ENCODE assay signal across 8 cellular contexts in genomic region chr2:126886201-126886905, GRCh38. TPM values are rescaled to one million over a fixed set of nuclear protein-coding genes. Genes with fewer than 3 reads are reported as not detected.
A peak's percentile ranks its signal among the peaks of the same experiment; 100 is the strongest.
DNase-seq lines count a peak whose midpoint lies in the region; ATAC-seq and TF ChIP-seq lines count a peak whose summit lies in the region.

No MANE protein-coding gene starts in this region.

- H3K27ac Mint-ChIP-seq in activated CD8-positive, alpha-beta T cell treated with anti-CD3 and anti-CD28 coated beads, Interleukin-2, amount 10 ng/mL, durations not matched to agents 7 days and 5 days, result no peak overlapping the region
- H3K27ac Mint-ChIP-seq in naive thymus-derived CD4-positive, alpha-beta T cell, result peak overlapping the region in 1 of 9 donors; percentile 25

- H3K27me3 Mint-ChIP-seq in activated CD8-positive, alpha-beta T cell treated with anti-CD3 and anti-CD28 coated beads, Interleukin-2, amount 10 ng/mL, durations not matched to agents 7 days and 5 days (ENCODE audit: low read depth), result peaks cover 3% of the 10 kb centered on the region
- H3K27me3 Mint-ChIP-seq in naive thymus-derived CD4-positive, alpha-beta T cell, result peaks cover 6 to 36% (median 22%) of the 10 kb centered on the region in 5 donors

- H3K9me3 Mint-ChIP-seq in activated CD8-positive, alpha-beta T cell treated with anti-CD3 and anti-CD28 coated beads, Interleukin-2, amount 10 ng/mL, durations not matched to agents 7 days and 5 days (ENCODE audit: insufficient read depth), result no peaks in the 10 kb centered on the region
- H3K9me3 Mint-ChIP-seq in naive thymus-derived CD4-positive, alpha-beta T cell, result peaks cover 0 to 1% (median 0%) of the 10 kb centered on the region in 11 donors

- peaks cover 2% of the 10 kb centered on the region for H3K4me1 Mint-ChIP-seq in activated CD8-positive, alpha-beta T cell treated with anti-CD3 and anti-CD28 coated beads, Interleukin-2, amount 10 ng/mL, durations not matched to agents 7 days and 5 days (ENCODE audit: low read depth)
- peaks cover 0 to 11% (median 5%) of the 10 kb centered on the region in 7 donors for H3K4me1 Mint-ChIP-seq in naive thymus-derived CD4-positive, alpha-beta T cell

- no peak overlapping the region for H3K27ac ChIP-seq in naive thymus-derived CD4-positive, alpha-beta T cell (ENCODE audit: low read depth, low read length)
- no peak overlapping the region for H3K27ac ChIP-seq in testis

- CTCF ChIA-PET in BJ (lab: Yijun Ruan, JAX), result interaction anchor here (0.6 to 1.5 kb wide), 5 partner anchors 8 to 85 kb away, joined by 3 to 4 read pairs (median 3); no protein-coding TSS in a partner anchor
- CTCF ChIA-PET in activated CD8-positive, alpha-beta T cell treated with anti-CD3 and anti-CD28 coated beads, Interleukin-2, amount 10 ng/mL, durations not matched to agents 7 days and 5 days (lab: Charles Lee), result interaction anchor here (1.0 to 1.4 kb wide), 2 partner anchors 85 to 358 kb away, joined by 3 to 9 read pairs; no protein-coding TSS in a partner anchor
- CTCF ChIA-PET in naive thymus-derived CD4-positive, alpha-beta T cell (lab: Charles Lee), result no interaction called here

- WGBS in testis, 2 donors, result 5 to 7% methylated on average over 15 to 39 of the region's 40 CpGs

- no peaks in the 10 kb centered on the region for H3K9me3 ChIP-seq in naive thymus-derived CD4-positive, alpha-beta T cell (ENCODE audit: control insufficient read depth in 2 of 3, low read length in 3 of 3)
- H3K9me3 ChIP-seq in testis, result no peaks in the 10 kb centered on the region

- ATAC-seq in GM19351 (IDR thresholded peaks at IDR 0.05; ENCODE audit: unreplicated experiment) (peak; percentile 89), HG03520 (IDR thresholded peaks at IDR 0.05; ENCODE audit: unreplicated experiment) (peak; percentile 79)
- peak; percentile 88 for ATAC-seq in activated CD8-positive, alpha-beta T cell treated with anti-CD3 and anti-CD28 coated beads, Interleukin-2, amount 10 ng/mL, durations not matched to agents 7 days and 5 days
- ATAC-seq in naive thymus-derived CD4-positive, alpha-beta T cell, result peak; percentile 76

- TF ChIP-seq CTCF in BJ (IDR thresholded peaks at IDR 0.05; ENCODE audit: insufficient read depth, low read depth, low read length) (peak; percentile 55), fibroblast of mammary gland (conservative IDR thresholded peaks at IDR 0.05; ENCODE audit: control insufficient read depth, insufficient read depth, low read depth, low read length) (peak; percentile 44), testis (IDR thresholded peaks at IDR 0.05) (peak; percentile 31 to 81 (median 76))

- H3K36me3 ChIP-seq in BJ (ENCODE audit: control insufficient read depth, insufficient read depth, low read length) (no peaks in the 10 kb centered on the region), testis (ENCODE audit: low read depth, missing control alignments) (no peaks in the 10 kb centered on the region)
- no peaks in the 10 kb centered on the region for H3K36me3 ChIP-seq in naive thymus-derived CD4-positive, alpha-beta T cell (ENCODE audit: control insufficient read depth in 2 of 3, insufficient read depth in 3 of 3, low read length in 3 of 3)

- H3K27me3 ChIP-seq in BJ (ENCODE audit: control insufficient read depth, insufficient read depth, low read length) (peaks cover 1% of the 10 kb centered on the region), testis (no peaks in the 10 kb centered on the region)
- H3K27me3 ChIP-seq in naive thymus-derived CD4-positive, alpha-beta T cell (ENCODE audit: control insufficient read depth in 2 of 2, insufficient read depth in 2 of 2, low read length in 2 of 2), result no peaks in the 10 kb centered on the region

- H3K4me1 ChIP-seq in naive thymus-derived CD4-positive, alpha-beta T cell (ENCODE audit: control insufficient read depth in 2 of 2, insufficient read depth in 2 of 2, low read length in 2 of 2), result no peaks in the 10 kb centered on the region
- H3K4me1 ChIP-seq in testis, result peaks cover 4% of the 10 kb centered on the region

- intact Hi-C loops in naive thymus-derived CD4-positive, alpha-beta T cell (cut with micrococcal nuclease), result no loop called here
- intact Hi-C loops in testis (cut with DNase I; ENCODE audit: low total_unique reads), result no loop called here

- DNase-seq in BJ (ENCODE audit: low read depth) (no peak), fibroblast of mammary gland (ENCODE audit: low read depth) (peak; percentile 54), testis (peak; percentile 89), NK-92 (lab: John Stamatoyannopoulos, UW; ENCODE audit: unreplicated experiment) (no peak)
- peak; percentile 65 for DNase-seq in activated CD8-positive, alpha-beta T cell treated with anti-CD3 and anti-CD28 coated beads, Interleukin-2, amount 10 ng/mL, durations not matched to agents 7 days and 5 days
- peak in 6 of 9 donors; percentile 8 to 71 (median 22) for DNase-seq in naive thymus-derived CD4-positive, alpha-beta T cell

- H3K4me3 ChIP-seq in BJ (ENCODE audit: low read depth, low read length) (peak overlapping the region; percentile 26), fibroblast of mammary gland (ENCODE audit: control insufficient read depth, low read depth, low read length) (peak overlapping the region; percentile 24), testis (peak overlapping the region; percentile 40 to 46)
- no peak overlapping the region for H3K4me3 ChIP-seq in naive thymus-derived CD4-positive, alpha-beta T cell (ENCODE audit: low read length)

- no peak for TF ChIP-seq POLR2A in testis (IDR thresholded peaks at IDR 0.05)

- no peak overlapping the region for H3K4me3 Mint-ChIP-seq in activated CD8-positive, alpha-beta T cell treated with anti-CD3 and anti-CD28 coated beads, Interleukin-2, amount 10 ng/mL, durations not matched to agents 7 days and 5 days
- peak overlapping the region in 6 of 10 donors; percentile 32 to 71 (median 48) for H3K4me3 Mint-ChIP-seq in naive thymus-derived CD4-positive, alpha-beta T cell

- POLR2A ChIA-PET in BJ (lab: Charles Lee), result no interaction called here
- POLR2A ChIA-PET in activated CD8-positive, alpha-beta T cell treated with anti-CD3 and anti-CD28 coated beads, Interleukin-2, amount 10 ng/mL, durations not matched to agents 7 days and 5 days (lab: Charles Lee), result no interaction called here
- POLR2A ChIA-PET in naive thymus-derived CD4-positive, alpha-beta T cell (lab: Charles Lee), result no interaction called here

- H3K36me3 Mint-ChIP-seq in activated CD8-positive, alpha-beta T cell treated with anti-CD3 and anti-CD28 coated beads, Interleukin-2, amount 10 ng/mL, durations not matched to agents 7 days and 5 days (ENCODE audit: low read depth), result no peaks in the 10 kb centered on the region
- H3K36me3 Mint-ChIP-seq in naive thymus-derived CD4-positive, alpha-beta T cell, result no peaks in the 10 kb centered on the region

RNA-seq across cellular contexts. Expression of gene TEX51, which starts 12.3 kb away (rescaled TPM):
- polyA plus RNA-seq in BJ (2011; rRNA removed) (not detected in 2 replicates), testis (ENCODE audit: insufficient read depth, low read depth, low replicate concordance) (111 TPM)
- not detected in 2 replicates for polyA minus RNA-seq in BJ (2011; rRNA and poly(A)+ RNA removed)
- not detected for total RNA-seq in activated CD8-positive, alpha-beta T cell treated with anti-CD3 and anti-CD28 coated beads, Interleukin-2, amount 10 ng/mL, durations not matched to agents 7 days and 5 days
- total RNA-seq in naive thymus-derived CD4-positive, alpha-beta T cell, result not detected
- polyA plus RNA-seq in naive thymus-derived CD4-positive, alpha-beta T cell, result not detected
- 10 to 100 TPM; 16.3 to 40.9 TPM for total RNA-seq in testis

Comparison
In these comparisons a context has a peak if more than half of its experiments do, and no peak if none do; other contexts are left out.
1. DNase-seq: peak in activated CD8-positive, alpha-beta T cell treated with anti-CD3 and anti-CD28 coated beads, Interleukin-2, amount 10 ng/mL, durations not matched to agents 7 days and 5 days (single experiment), fibroblast of mammary gland (single experiment), naive thymus-derived CD4-positive, alpha-beta T cell (6 of 9) and testis (single experiment); none in BJ (single experiment) and NK-92 (single experiment).
2. RNA of gene TEX51, which starts 12.3 kb away (total RNA-seq): 16.3 to 40.9 TPM in testis; not detected in activated CD8-positive, alpha-beta T cell treated with anti-CD3 and anti-CD28 coated beads, Interleukin-2, amount 10 ng/mL, durations not matched to agents 7 days and 5 days and not detected in naive thymus-derived CD4-positive, alpha-beta T cell; every median in the first group is over 10 times any median in the second.
3. Peak in every context shown above with its lines, with median percentiles within 50 percentile points of each other: CTCF ChIP-seq and ATAC-seq.